ENCODE assay signal across 11 cellular contexts in genomic region chr9:89505795-89506385, GRCh38. TPM values are rescaled to one million over a fixed set of nuclear protein-coding genes. Genes with fewer than 3 reads are reported as not detected.
A peak's percentile ranks its signal among the peaks of the same experiment; 100 is the strongest.
DNase-seq lines count a peak whose midpoint lies in the region; ATAC-seq and TF ChIP-seq lines count a peak whose summit lies in the region.
"Had no signal": no experiment of that assay in that cellular context is flagged by ENCODE, and none has a peak within 500 bp of the region (broad histone marks: within the 10 kb centered on the region; RNA-seq: fewer than 3 reads in every experiment).

No MANE protein-coding gene starts in this region.

- H3K9me3 Mint-ChIP-seq in activated naive CD4-positive, alpha-beta T cell treated with anti-CD3 and anti-CD28 coated beads, Interleukin-2, amount 50 U/mL, for 24 hours = no peaks in the 10 kb centered on the region
- H3K9me3 Mint-ChIP-seq in activated naive CD4-positive, alpha-beta T cell treated with anti-CD3 and anti-CD28 coated beads, Interleukin-2, amount 50 U/mL, for 72 hours = peaks cover 5 to 10% of the 10 kb centered on the region in 2 donors
- H3K9me3 Mint-ChIP-seq in stimulated activated memory B cell treated with anti-CD40 and anti-IgM and Interleukin-4, amounts not matched to agents 10 μg/mL and 1 μg/mL and 100 μg/mL, for 72 hours = no peaks in the 10 kb centered on the region
- H3K9me3 Mint-ChIP-seq: natural killer cell treated with Interleukin-12 subunit alpha and Interleukin-12 subunit beta and Interleukin-15 and Interleukin-18, amount 100 ng/mL, for 72 hours had no signal

- TF ChIP-seq CTCF in omental fat pad (IDR thresholded peaks at IDR 0.05) = no peak

- no peak overlapping the region for H3K4me3 Mint-ChIP-seq in activated naive CD4-positive, alpha-beta T cell treated with anti-CD3 and anti-CD28 coated beads, Interleukin-2, amount 50 U/mL, for 24 hours
- no peak overlapping the region for H3K4me3 Mint-ChIP-seq in stimulated activated memory B cell treated with anti-CD40 and anti-IgM and Interleukin-4, amounts not matched to agents 10 μg/mL and 1 μg/mL and 100 μg/mL, for 72 hours
- H3K4me3 Mint-ChIP-seq: natural killer cell treated with Interleukin-12 subunit alpha and Interleukin-12 subunit beta and Interleukin-15 and Interleukin-18, amount 100 ng/mL, for 72 hours had no signal

- no peak for ATAC-seq in activated naive CD4-positive, alpha-beta T cell treated with anti-CD3 and anti-CD28 coated beads, Interleukin-2, amount 50 U/mL, for 72 hours
- no peak for ATAC-seq in stimulated activated memory B cell treated with anti-CD40 and anti-IgM and Interleukin-4, amounts not matched to agents 10 μg/mL and 1 μg/mL and 100 μg/mL, for 72 hours
- no peak for ATAC-seq in omental fat pad (ENCODE audit: low FRiP score)
- ATAC-seq: natural killer cell treated with Interleukin-12 subunit alpha and Interleukin-12 subunit beta and Interleukin-15 and Interleukin-18, amount 100 ng/mL, for 72 hours had no signal

- DNase-seq in activated naive CD4-positive, alpha-beta T cell treated with anti-CD3 and anti-CD28 coated beads, Interleukin-2, amount 50 U/mL, for 72 hours (ENCODE audit: low spot score in 2 of 2) = no peak
- peak; percentile 1 for DNase-seq in NCI-H446 treated with DMSO at 0.1 percent for 48 hours (lab: John Stamatoyannopoulos, UW)
- peak; percentile 53 for DNase-seq in iPS-NIHi11 (ENCODE audit: low spot score)
- no peak for DNase-seq in stimulated activated CD4-positive, alpha-beta T cell treated with anti-CD3 and anti-CD28 coated beads, Interleukin-1b, Interleukin-23, amount 100 ng/mL, for 48 hours
- no peak for DNase-seq in H4 (ENCODE audit: low spot score)
- no peak for DNase-seq in omental fat pad (ENCODE audit: low spot score)
- DNase-seq: NK-92 treated with Interleukin-12 subunit alpha and Interleukin-12 subunit beta, amount 100 ng/mL, for 24 hours; stimulated activated CD8-positive, alpha-beta memory T cell treated with anti-CD3 and anti-CD28 coated beads, Interleukin-4, amount 100 ng/mL, for 48 hours had no signal

- peak overlapping the region; percentile 59 for H3K27ac Mint-ChIP-seq in activated naive CD4-positive, alpha-beta T cell treated with anti-CD3 and anti-CD28 coated beads, Interleukin-2, amount 50 U/mL, for 24 hours
- H3K27ac Mint-ChIP-seq in activated naive CD4-positive, alpha-beta T cell treated with anti-CD3 and anti-CD28 coated beads, Interleukin-2, amount 50 U/mL, for 72 hours = no peak overlapping the region
- H3K27ac Mint-ChIP-seq in stimulated activated memory B cell treated with anti-CD40 and anti-IgM and Interleukin-4, amounts not matched to agents 10 μg/mL and 1 μg/mL and 100 μg/mL, for 72 hours = peak overlapping the region; percentile 70

- peaks cover 96% of the 10 kb centered on the region for H3K4me1 Mint-ChIP-seq in activated naive CD4-positive, alpha-beta T cell treated with anti-CD3 and anti-CD28 coated beads, Interleukin-2, amount 50 U/mL, for 24 hours
- H3K4me1 Mint-ChIP-seq in stimulated activated memory B cell treated with anti-CD40 and anti-IgM and Interleukin-4, amounts not matched to agents 10 μg/mL and 1 μg/mL and 100 μg/mL, for 72 hours = peaks cover 76% of the 10 kb centered on the region

- H3K36me3 Mint-ChIP-seq in activated naive CD4-positive, alpha-beta T cell treated with anti-CD3 and anti-CD28 coated beads, Interleukin-2, amount 50 U/mL, for 24 hours = no peaks in the 10 kb centered on the region
- no peaks in the 10 kb centered on the region for H3K36me3 Mint-ChIP-seq in activated naive CD4-positive, alpha-beta T cell treated with anti-CD3 and anti-CD28 coated beads, Interleukin-2, amount 50 U/mL, for 72 hours
- no peaks in the 10 kb centered on the region for H3K36me3 Mint-ChIP-seq in stimulated activated memory B cell treated with anti-CD40 and anti-IgM and Interleukin-4, amounts not matched to agents 10 μg/mL and 1 μg/mL and 100 μg/mL, for 72 hours
- H3K36me3 Mint-ChIP-seq: natural killer cell treated with Interleukin-12 subunit alpha and Interleukin-12 subunit beta and Interleukin-15 and Interleukin-18, amount 100 ng/mL, for 72 hours had no signal

- no peaks in the 10 kb centered on the region for H3K27me3 Mint-ChIP-seq in activated naive CD4-positive, alpha-beta T cell treated with anti-CD3 and anti-CD28 coated beads, Interleukin-2, amount 50 U/mL, for 24 hours
- H3K27me3 Mint-ChIP-seq in stimulated activated memory B cell treated with anti-CD40 and anti-IgM and Interleukin-4, amounts not matched to agents 10 μg/mL and 1 μg/mL and 100 μg/mL, for 72 hours = no peaks in the 10 kb centered on the region
- H3K27me3 Mint-ChIP-seq: natural killer cell treated with Interleukin-12 subunit alpha and Interleukin-12 subunit beta and Interleukin-15 and Interleukin-18, amount 100 ng/mL, for 72 hours had no signal

RNA-seq across cellular contexts. Expression of gene SEMA4D, which starts 8.0 kb away (rescaled TPM):
- total RNA-seq in activated naive CD4-positive, alpha-beta T cell treated with anti-CD3 and anti-CD28 coated beads, Interleukin-2, amount 50 U/mL, for 72 hours = 100 to 1,000 TPM; 211 to 278 TPM
- 4.8 and 6.3 TPM in 2 replicates for total RNA-seq in H4 (2014; rRNA removed; shearing (Covaris generic))
- total RNA-seq in omental fat pad = 10 to 100 TPM; 14.2 to 49.5 (median 18.3) TPM

Comparison
In these comparisons a context has a peak if more than half of its experiments do, and no peak if none do; other contexts are left out.
1. H3K27ac Mint-ChIP-seq: peak in activated naive CD4-positive, alpha-beta T cell treated with anti-CD3 and anti-CD28 coated beads, Interleukin-2, amount 50 U/mL, for 24 hours (single experiment) and stimulated activated memory B cell treated with anti-CD40 and anti-IgM and Interleukin-4, amounts not matched to agents 10 μg/mL and 1 μg/mL and 100 μg/mL, for 72 hours (single experiment); none in activated naive CD4-positive, alpha-beta T cell treated with anti-CD3 and anti-CD28 coated beads, Interleukin-2, amount 50 U/mL, for 72 hours (0 of 2).
2. DNase-seq: peak in NCI-H446 treated with DMSO at 0.1 percent for 48 hours (single experiment) and iPS-NIHi11 (single experiment); none in activated naive CD4-positive, alpha-beta T cell treated with anti-CD3 and anti-CD28 coated beads, Interleukin-2, amount 50 U/mL, for 72 hours (0 of 2), stimulated activated CD4-positive, alpha-beta T cell treated with anti-CD3 and anti-CD28 coated beads, Interleukin-1b, Interleukin-23, amount 100 ng/mL, for 48 hours (single experiment), H4 (single experiment) and omental fat pad (single experiment).
3. RNA of gene SEMA4D, which starts 8.0 kb away (total RNA-seq): 211 to 278 TPM in activated naive CD4-positive, alpha-beta T cell treated with anti-CD3 and anti-CD28 coated beads, Interleukin-2, amount 50 U/mL, for 72 hours; 14.2 to 49.5 TPM in omental fat pad and 4.8 to 6.3 TPM in H4; every median in the first group is over 4 times any median in the second.